In the genomic region with DNA sequence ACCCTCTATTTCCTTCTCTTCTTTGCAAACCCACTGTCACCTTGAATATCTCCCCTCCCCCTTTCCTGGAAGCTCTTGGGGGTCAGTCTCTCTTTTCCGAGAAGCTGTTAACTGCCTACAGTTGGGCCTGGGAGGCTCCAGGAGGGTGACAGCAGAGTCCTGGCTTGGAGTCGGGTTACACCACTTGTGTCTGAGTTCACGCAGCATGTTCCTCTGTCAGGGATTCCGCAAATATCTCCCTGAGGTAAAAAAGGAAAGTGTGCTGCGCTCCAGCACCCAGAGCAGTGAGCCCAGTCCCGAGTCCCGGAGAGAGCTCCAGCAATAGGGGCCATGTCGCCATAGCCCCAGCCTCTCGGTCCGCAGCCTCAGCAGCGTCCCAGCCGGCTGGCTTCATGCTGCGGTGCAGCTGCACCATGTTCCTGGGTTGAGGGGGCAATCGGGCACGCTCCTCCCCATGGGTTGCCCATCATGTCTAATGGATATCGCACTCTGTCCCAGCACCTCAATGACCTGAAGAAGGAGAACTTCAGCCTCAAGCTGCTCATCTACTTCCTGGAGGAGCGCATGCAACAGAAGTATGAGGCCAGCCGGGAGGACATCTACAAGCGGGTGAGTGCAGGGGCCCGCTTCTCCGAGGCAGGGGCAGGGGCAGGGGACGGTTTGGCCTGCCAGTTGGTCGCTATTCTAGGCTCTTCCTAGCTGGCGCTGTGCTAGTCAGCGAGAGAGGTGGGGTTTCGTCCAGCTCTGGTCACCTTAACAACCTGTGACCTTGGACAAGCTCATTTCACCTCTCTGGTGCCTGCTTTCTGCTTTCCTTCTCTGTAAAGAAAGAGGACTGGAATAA, we compare ENCODE assay signal across 7 cellular contexts.
DNase-seq lines count a peak whose midpoint lies in the region; ATAC-seq and TF ChIP-seq lines count a peak whose summit lies in the region.
"Not testable (repeated sequence)": the region's sequence is repeated elsewhere in the genome, so short reads cannot be mapped to it uniquely, and the experiment has no call there.

No MANE protein-coding gene starts in this region.

- H3F3A ChIP-seq in GM23338 (replicated peaks; ENCODE audit: low read depth), result not testable (repeated sequence)

- intact Hi-C loops in Right ventricle myocardium inferior (cut with DNase I); heart right ventricle (cut with DNase I); right cardiac atrium (cut with DNase I); lower lobe of right lung (cut with DNase I); sciatic nerve (cut with DNase I); aorta (cut with DNase I): not testable (repeated sequence)

- not testable (repeated sequence) for TF ChIP-seq CTCF in GM23338 (conservative IDR thresholded peaks at IDR 0.05; ENCODE audit: low read depth in 2 of 2); heart right ventricle (IDR thresholded peaks at IDR 0.05); lower lobe of right lung (IDR thresholded peaks at IDR 0.05)

- H3K36me3 Mint-ChIP-seq in GM23338 (ENCODE audit: low read depth), result not testable (repeated sequence)

- not testable (repeated sequence) for H3K9me2 ChIP-seq in GM23338 (ENCODE audit: insufficient read depth)

- ATAC-seq in GM23338, result peak; percentile 86
- ATAC-seq in Right ventricle myocardium inferior, result peak; percentile 89
- peak; percentile 72 to 91 (median 86) for ATAC-seq in heart right ventricle
- ATAC-seq in right cardiac atrium, result peak; percentile 84 to 92
- peak; percentile 24 to 46 for ATAC-seq in lower lobe of right lung
- ATAC-seq in sciatic nerve, result peak; percentile 9
- peak; percentile 61 for ATAC-seq in aorta (ENCODE audit: low FRiP score)

- H3K4me1 ChIP-seq in GM23338 (ENCODE audit: insufficient read depth); heart right ventricle; right cardiac atrium (ENCODE audit: control insufficient read depth, insufficient read depth, low read length); lower lobe of right lung; aorta (ENCODE audit: control insufficient read depth in 1 of 2, insufficient read depth in 2 of 2, low read length in 2 of 2): not testable (repeated sequence)

- not testable (repeated sequence) for H3K27me3 ChIP-seq in GM23338 (ENCODE audit: insufficient read depth); heart right ventricle; right cardiac atrium (ENCODE audit: control insufficient read depth, insufficient read depth); lower lobe of right lung (ENCODE audit: low read depth); aorta (ENCODE audit: control insufficient read depth in 1 of 2, insufficient read depth in 2 of 2, low read length in 1 of 2)

- not testable (repeated sequence) for H3K36me3 ChIP-seq in GM23338 (ENCODE audit: insufficient read depth); heart right ventricle; lower lobe of right lung; aorta (ENCODE audit: control insufficient read depth in 1 of 2, insufficient read depth in 2 of 2, low read length in 1 of 2)

- not testable (repeated sequence) for H4K20me1 ChIP-seq in GM23338 (replicated peaks; ENCODE audit: insufficient read depth)

- not testable (repeated sequence) for H3K4me2 ChIP-seq in GM23338

- H3K9me3 Mint-ChIP-seq in GM23338, result not testable (repeated sequence)

- H3K9me3 ChIP-seq in heart right ventricle; right cardiac atrium (ENCODE audit: control insufficient read depth, low read length); lower lobe of right lung; aorta (ENCODE audit: control insufficient read depth, low read length): not testable (repeated sequence)

- H2AFZ ChIP-seq in GM23338, result not testable (repeated sequence)

- DNase-seq in GM23338 (ENCODE audit: low spot score); Right ventricle myocardium inferior (ENCODE audit: missing footprints); heart right ventricle; right cardiac atrium; lower lobe of right lung; sciatic nerve (ENCODE audit: low spot score); aorta: not testable (repeated sequence)

- H3K4me1 Mint-ChIP-seq in GM23338, result not testable (repeated sequence)

- not testable (repeated sequence) for H3K27ac Mint-ChIP-seq in GM23338

- not testable (repeated sequence) for H3K4me3 ChIP-seq in GM23338; heart right ventricle; right cardiac atrium (ENCODE audit: low read length); lower lobe of right lung; aorta (ENCODE audit: low read length in 2 of 2)

- no CpG with 5 or more reads among the region's 26 CpGs for WGBS in heart right ventricle, 2 donors
- no CpG with 5 or more reads among the region's 26 CpGs for WGBS in right cardiac atrium
- WGBS in aorta, 2 donors, result no CpG with 5 or more reads among the region's 26 CpGs

- not testable (repeated sequence) for H3K79me2 ChIP-seq in GM23338 (replicated peaks; ENCODE audit: insufficient read depth)

- H3K4me3 Mint-ChIP-seq in GM23338, result not testable (repeated sequence)

- H3K27me3 Mint-ChIP-seq in GM23338 (ENCODE audit: insufficient read depth, low read depth, poor library complexity), result not testable (repeated sequence)

- H3K27ac ChIP-seq in GM23338 (ENCODE audit: low read depth); heart right ventricle; right cardiac atrium (ENCODE audit: low read length); lower lobe of right lung; aorta (ENCODE audit: low read depth in 1 of 2, low read length in 2 of 2): not testable (repeated sequence)

Comparison
In these comparisons a context has a peak if more than half of its experiments do, and no peak if none do; other contexts are left out.
1. ATAC-seq: peak in every context shown above with its lines; median percentile 89 in Right ventricle myocardium inferior; 88 in right cardiac atrium; 86 in heart right ventricle; 86 in GM23338; 61 in aorta; 35 in lower lobe of right lung; 9 in sciatic nerve.